ENCODE assay signal across 27 cellular contexts in genomic region chr16:3762080-3762750, GRCh38.
"Had no signal": no experiment of that assay in that cellular context is flagged by ENCODE, and none has a peak within 500 bp of the region (broad histone marks: within the 10 kb centered on the region; RNA-seq: fewer than 3 reads in every experiment).

No MANE protein-coding gene starts in this region.

- H3K4me3 Mint-ChIP-seq: activated B cell treated with CpG ODN at 0.5 μM for 24 hours; activated T-helper 1 cell treated with anti-CD3 and anti-CD28 coated beads, Interleukin-12 subunit alpha, Interleukin-12 subunit beta, Interleukin-2, Interleukin-4 antibody, amounts not matched to agents 30 ng/mL and 10 ng/mL and 1 ng/mL, durations not matched to agents 14 hours and 24 hours and 36 hours; dendritic cell treated with granulocyte-macrophage colony-stimulating factor and Interleukin-4, amounts not matched to agents 40 ng/mL and 50 ng/mL, for 4 days; memory B cell; natural killer cell treated with Interleukin-12 subunit alpha and Interleukin-12 subunit beta and Interleukin-15 and Interleukin-18, amount 100 ng/mL, for 72 hours; stimulated activated memory B cell treated with anti-CD40 and anti-IgM and Interleukin-4, amounts not matched to agents 10 μg/mL and 1 μg/mL and 100 μg/mL, for 72 hours; T-helper 2 cell treated with Interferon-gamma antibody and Interleukin-4, amounts not matched to agents 5 μg/mL and 100 μg/mL, for 36 hours had no signal

- H3K4me3 ChIP-seq: esophagus muscularis mucosa, heart right ventricle, mucosa of descending colon, right lobe of liver, skin epidermis, transverse colon had no signal

- H3K9ac ChIP-seq: parathyroid adenoma had no signal

- H3K27me3 ChIP-seq: esophagus muscularis mucosa, foreskin keratinocyte, heart right ventricle, right lobe of liver, transverse colon had no signal

- H2AFZ ChIP-seq: parathyroid adenoma had no signal

- ATAC-seq: foreskin keratinocyte; mucosa of descending colon; natural killer cell treated with Interleukin-12 subunit alpha and Interleukin-12 subunit beta and Interleukin-15 and Interleukin-18, amount 100 ng/mL, for 72 hours; right lobe of liver; stimulated activated memory B cell treated with anti-CD40 and anti-IgM and Interleukin-4, amounts not matched to agents 10 μg/mL and 1 μg/mL and 100 μg/mL, for 72 hours had no signal

- H3K9me3 ChIP-seq: esophagus muscularis mucosa, heart right ventricle, mucosa of descending colon, right lobe of liver, transverse colon had no signal

- H3K9me3 Mint-ChIP-seq: activated B cell treated with CpG ODN at 0.5 μM for 24 hours; activated T-helper 1 cell treated with anti-CD3 and anti-CD28 coated beads, Interleukin-12 subunit alpha, Interleukin-12 subunit beta, Interleukin-2, Interleukin-4 antibody, amounts not matched to agents 30 ng/mL and 10 ng/mL and 1 ng/mL, durations not matched to agents 14 hours and 24 hours and 36 hours; dendritic cell treated with granulocyte-macrophage colony-stimulating factor and Interleukin-4, amounts not matched to agents 40 ng/mL and 50 ng/mL, for 4 days; memory B cell; natural killer cell treated with Interleukin-12 subunit alpha and Interleukin-12 subunit beta and Interleukin-15 and Interleukin-18, amount 100 ng/mL, for 72 hours; stimulated activated memory B cell treated with anti-CD40 and anti-IgM and Interleukin-4, amounts not matched to agents 10 μg/mL and 1 μg/mL and 100 μg/mL, for 72 hours; T-helper 2 cell treated with Interferon-gamma antibody and Interleukin-4, amounts not matched to agents 5 μg/mL and 100 μg/mL, for 36 hours had no signal

- DNase-seq: activated B cell treated with CpG ODN at 0.5 μM for 24 hours; activated CD4-positive, alpha-beta T cell treated with anti-CD3 and anti-CD28 coated beads for 4 hours; activated CD4-positive, alpha-beta T cell treated with anti-CD3 and anti-CD28 coated beads, Interleukin-2, amount 50 U/mL, for 4 hours; activated gamma-delta T cell treated with Interleukin-2 at 50 U/mL for 16 hours; activated naive CD4-positive, alpha-beta T cell treated with anti-CD3 and anti-CD28 coated beads, Interleukin-2, amount 50 U/mL, for 16 hours; activated T-cell treated with anti-CD3 and anti-CD28 coated beads for 4 hours; amniotic stem cell; central memory CD4-positive, alpha-beta T cell; effector CD4-positive, alpha-beta T cell; foreskin keratinocyte; heart right ventricle; mucosa of descending colon; right lobe of liver; stimulated activated CD4-positive, alpha-beta T cell treated with anti-CD3 and anti-CD28 coated beads, Interleukin-1b, Interleukin-23, amount 100 ng/mL, for 48 hours; stimulated activated CD4-positive, alpha-beta T cell treated with anti-CD3 and anti-CD28 coated beads, Interleukin-4, amount 100 ng/mL, for 4 hours; stimulated activated CD8-positive, alpha-beta memory T cell treated with anti-CD3 and anti-CD28 coated beads, Interleukin-4, amount 100 ng/mL, for 48 hours; T-helper 1 cell; transverse colon had no signal

- H3K4me1 ChIP-seq: foreskin keratinocyte, heart right ventricle, parathyroid adenoma, right lobe of liver, transverse colon had no signal

- H3K27ac Mint-ChIP-seq: activated B cell treated with CpG ODN at 0.5 μM for 24 hours; activated T-helper 1 cell treated with anti-CD3 and anti-CD28 coated beads, Interleukin-12 subunit alpha, Interleukin-12 subunit beta, Interleukin-2, Interleukin-4 antibody, amounts not matched to agents 30 ng/mL and 10 ng/mL and 1 ng/mL, durations not matched to agents 14 hours and 24 hours and 36 hours; dendritic cell treated with granulocyte-macrophage colony-stimulating factor and Interleukin-4, amounts not matched to agents 40 ng/mL and 50 ng/mL, for 4 days; memory B cell; natural killer cell treated with Interleukin-12 subunit alpha and Interleukin-12 subunit beta and Interleukin-15 and Interleukin-18, amount 100 ng/mL, for 72 hours; stimulated activated memory B cell treated with anti-CD40 and anti-IgM and Interleukin-4, amounts not matched to agents 10 μg/mL and 1 μg/mL and 100 μg/mL, for 72 hours; T-helper 2 cell treated with Interferon-gamma antibody and Interleukin-4, amounts not matched to agents 5 μg/mL and 100 μg/mL, for 36 hours had no signal

- H3K27ac ChIP-seq: esophagus muscularis mucosa, foreskin keratinocyte, heart right ventricle, parathyroid adenoma, right lobe of liver, skin epidermis, transverse colon had no signal

- H3K27me3 Mint-ChIP-seq: activated B cell treated with CpG ODN at 0.5 μM for 24 hours; dendritic cell treated with granulocyte-macrophage colony-stimulating factor and Interleukin-4, amounts not matched to agents 40 ng/mL and 50 ng/mL, for 4 days; memory B cell; natural killer cell treated with Interleukin-12 subunit alpha and Interleukin-12 subunit beta and Interleukin-15 and Interleukin-18, amount 100 ng/mL, for 72 hours; stimulated activated memory B cell treated with anti-CD40 and anti-IgM and Interleukin-4, amounts not matched to agents 10 μg/mL and 1 μg/mL and 100 μg/mL, for 72 hours had no signal
